ENCODE assay signal across 1 cellular context in the genomic region with DNA sequence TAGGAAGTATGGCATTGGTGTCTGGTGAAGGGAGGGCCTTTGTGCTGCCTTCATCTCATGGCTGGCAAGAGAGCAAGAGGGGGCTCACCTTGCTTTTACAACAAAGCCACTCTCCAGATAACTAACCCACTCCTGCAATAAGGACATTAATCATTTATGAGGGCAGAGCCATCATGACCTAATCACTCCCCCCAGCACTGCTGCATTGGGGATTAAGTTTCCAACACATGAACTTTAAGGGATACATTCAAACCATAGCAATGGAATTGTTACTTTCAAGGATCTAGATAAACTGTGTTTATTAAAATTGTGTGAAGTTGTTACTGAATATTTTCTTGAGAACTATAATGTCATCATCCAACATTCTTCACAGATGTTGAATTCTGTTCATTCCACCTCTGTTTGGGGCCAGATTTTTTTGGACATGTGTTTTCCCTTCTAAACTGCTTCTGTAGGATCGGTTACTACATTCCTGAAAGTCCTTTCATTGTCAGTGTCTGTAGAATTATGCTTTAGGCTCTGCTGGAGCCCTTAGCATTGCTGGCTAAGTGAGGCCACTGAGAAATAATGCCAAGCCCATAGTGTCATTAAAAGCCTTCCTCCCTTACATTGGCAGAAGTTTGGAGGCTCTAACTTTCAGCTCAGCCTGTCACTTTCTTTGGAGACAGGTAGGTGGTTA.
TF ChIP-seq lines count a peak whose summit lies in the region.

No MANE protein-coding gene starts in this region.

TF ChIP-seq in WTC11, 78 proteins besides CTCF, POLR2A, EP300 and RAD21 (continued from another document):
- TF ChIP-seq, protein P1, sequence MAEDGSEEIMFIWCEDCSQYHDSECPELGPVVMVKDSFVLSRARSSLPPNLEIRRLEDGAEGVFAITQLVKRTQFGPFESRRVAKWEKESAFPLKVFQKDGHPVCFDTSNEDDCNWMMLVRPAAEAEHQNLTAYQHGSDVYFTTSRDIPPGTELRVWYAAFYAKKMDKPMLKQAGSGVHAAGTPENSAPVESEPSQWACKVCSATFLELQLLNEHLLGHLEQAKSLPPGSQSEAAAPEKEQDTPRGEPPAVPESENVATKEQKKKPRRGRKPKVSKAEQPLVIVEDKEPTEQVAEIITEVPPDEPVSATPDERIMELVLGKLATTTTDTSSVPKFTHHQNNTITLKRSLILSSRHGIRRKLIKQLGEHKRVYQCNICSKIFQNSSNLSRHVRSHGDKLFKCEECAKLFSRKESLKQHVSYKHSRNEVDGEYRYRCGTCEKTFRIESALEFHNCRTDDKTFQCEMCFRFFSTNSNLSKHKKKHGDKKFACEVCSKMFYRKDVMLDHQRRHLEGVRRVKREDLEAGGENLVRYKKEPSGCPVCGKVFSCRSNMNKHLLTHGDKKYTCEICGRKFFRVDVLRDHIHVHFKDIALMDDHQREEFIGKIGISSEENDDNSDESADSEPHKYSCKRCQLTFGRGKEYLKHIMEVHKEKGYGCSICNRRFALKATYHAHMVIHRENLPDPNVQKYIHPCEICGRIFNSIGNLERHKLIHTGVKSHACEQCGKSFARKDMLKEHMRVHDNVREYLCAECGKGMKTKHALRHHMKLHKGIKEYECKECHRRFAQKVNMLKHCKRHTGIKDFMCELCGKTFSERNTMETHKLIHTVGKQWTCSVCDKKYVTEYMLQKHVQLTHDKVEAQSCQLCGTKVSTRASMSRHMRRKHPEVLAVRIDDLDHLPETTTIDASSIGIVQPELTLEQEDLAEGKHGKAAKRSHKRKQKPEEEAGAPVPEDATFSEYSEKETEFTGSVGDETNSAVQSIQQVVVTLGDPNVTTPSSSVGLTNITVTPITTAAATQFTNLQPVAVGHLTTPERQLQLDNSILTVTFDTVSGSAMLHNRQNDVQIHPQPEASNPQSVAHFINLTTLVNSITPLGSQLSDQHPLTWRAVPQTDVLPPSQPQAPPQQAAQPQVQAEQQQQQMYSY (CRISPR knock-in tag; IDR thresholded peaks at IDR 0.05) = no peak
- TF ChIP-seq, protein P2, sequence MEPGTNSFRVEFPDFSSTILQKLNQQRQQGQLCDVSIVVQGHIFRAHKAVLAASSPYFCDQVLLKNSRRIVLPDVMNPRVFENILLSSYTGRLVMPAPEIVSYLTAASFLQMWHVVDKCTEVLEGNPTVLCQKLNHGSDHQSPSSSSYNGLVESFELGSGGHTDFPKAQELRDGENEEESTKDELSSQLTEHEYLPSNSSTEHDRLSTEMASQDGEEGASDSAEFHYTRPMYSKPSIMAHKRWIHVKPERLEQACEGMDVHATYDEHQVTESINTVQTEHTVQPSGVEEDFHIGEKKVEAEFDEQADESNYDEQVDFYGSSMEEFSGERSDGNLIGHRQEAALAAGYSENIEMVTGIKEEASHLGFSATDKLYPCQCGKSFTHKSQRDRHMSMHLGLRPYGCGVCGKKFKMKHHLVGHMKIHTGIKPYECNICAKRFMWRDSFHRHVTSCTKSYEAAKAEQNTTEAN (CRISPR knock-in tag; IDR thresholded peaks at IDR 0.05) = no peak
- TF ChIP-seq ZBTB21 (CRISPR knock-in tag; IDR thresholded peaks at IDR 0.05; ENCODE audit: borderline replicate concordance) (no peak), NR3C1 (CRISPR knock-in tag; conservative IDR thresholded peaks at IDR 0.05; ENCODE audit: low read depth) (no peak)
